23 cellular contexts compared by ENCODE assay signal in the genomic region with DNA sequence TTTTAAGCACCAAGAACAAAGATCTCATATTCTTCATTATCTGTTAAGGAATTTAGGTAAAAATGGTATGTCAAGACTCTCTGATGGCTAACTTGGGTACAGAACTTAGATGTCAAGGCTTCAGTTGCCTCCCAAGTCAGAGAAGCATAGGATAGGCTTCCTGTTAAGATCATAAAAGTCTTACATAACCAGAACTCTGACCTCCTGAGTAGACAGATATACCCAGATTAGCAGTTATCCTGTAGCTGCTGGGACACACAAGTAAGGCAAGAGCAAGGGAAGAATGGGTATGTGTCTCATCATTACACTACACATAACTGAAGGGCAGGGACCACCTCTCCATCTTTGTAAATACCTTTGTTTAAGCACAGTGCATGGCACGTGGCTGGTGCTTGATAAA. TPM values are rescaled to one million over a fixed set of nuclear protein-coding genes. Genes with fewer than 3 reads are reported as not detected.
DNase-seq lines count a peak whose midpoint lies in the region; ATAC-seq, FAIRE-seq and TF ChIP-seq lines count a peak whose summit lies in the region.
"Had no signal": no experiment of that assay in that cellular context is flagged by ENCODE, and none has a peak within 500 bp of the region (broad histone marks: within the 10 kb centered on the region; RNA-seq: fewer than 3 reads in every experiment).

No MANE protein-coding gene starts in this region.

- intact Hi-C loops in mucosa of descending colon (cut with DNase I, micrococcal nuclease), result no loop called here

- no peaks in the 10 kb centered on the region for H3K27me3 ChIP-seq in small intestine (ENCODE audit: control insufficient read depth in 2 of 2, insufficient read depth in 2 of 2, low read length in 2 of 2)
- H3K27me3 ChIP-seq: BLaER1 treated with 17β-estradiol and CSF1 and Interleukin-3, amounts not matched to agents 10 nM and 100 nM had no signal

- peaks cover 7% of the 10 kb centered on the region for H3K36me3 Mint-ChIP-seq in T-helper 17 cell (ENCODE audit: low read depth)
- peaks cover 54% of the 10 kb centered on the region for H3K36me3 Mint-ChIP-seq in activated CD4-positive, alpha-beta T cell treated with anti-CD3 and anti-CD28 coated beads, Interleukin-2, amount 10 ng/mL, durations not matched to agents 7 days and 5 days (ENCODE audit: low read depth)

- no peak overlapping the region for H3K4me3 Mint-ChIP-seq in T-helper 17 cell
- no peak overlapping the region for H3K4me3 Mint-ChIP-seq in activated CD4-positive, alpha-beta T cell treated with anti-CD3 and anti-CD28 coated beads, Interleukin-2, amount 10 ng/mL, durations not matched to agents 7 days and 5 days
- H3K4me3 Mint-ChIP-seq: B cell; CD4-positive, alpha-beta T cell; CD8-positive, alpha-beta T cell had no signal

- no peak overlapping the region for H3K27ac ChIP-seq in small intestine (ENCODE audit: low read depth in 1 of 2, low read length in 1 of 2)
- H3K27ac ChIP-seq: 22Rv1; A549; BLaER1 treated with 17β-estradiol and CSF1 and Interleukin-3, amounts not matched to agents 10 nM and 100 nM; C4-2B had no signal

- no peaks in the 10 kb centered on the region for H3K4me1 ChIP-seq in mucosa of descending colon (ENCODE audit: low read depth)
- H3K4me1 ChIP-seq in small intestine (ENCODE audit: control insufficient read depth in 2 of 2, insufficient read depth in 1 of 2, low read depth in 1 of 2, low read length in 1 of 2), result no peaks in the 10 kb centered on the region
- H3K4me1 ChIP-seq: A549; BLaER1 treated with 17β-estradiol and CSF1 and Interleukin-3, amounts not matched to agents 10 nM and 100 nM; Caco-2 had no signal

- no peaks in the 10 kb centered on the region for H3K9me3 Mint-ChIP-seq in activated CD4-positive, alpha-beta T cell treated with anti-CD3 and anti-CD28 coated beads, Interleukin-2, amount 10 ng/mL, durations not matched to agents 7 days and 5 days
- H3K9me3 Mint-ChIP-seq: CD4-positive, alpha-beta T cell; CD8-positive, alpha-beta T cell had no signal

- TF ChIP-seq CTCF in mucosa of descending colon (IDR thresholded peaks at IDR 0.05), result no peak

- H3K9me3 ChIP-seq in T-helper 17 cell (ENCODE audit: control insufficient read depth, low read length, poor library complexity, severe bottlenecking) (no peaks in the 10 kb centered on the region), mucosa of descending colon (no peaks in the 10 kb centered on the region), small intestine (ENCODE audit: control insufficient read depth, low read depth) (no peaks in the 10 kb centered on the region)
- H3K9me3 ChIP-seq: A549; BLaER1 treated with 17β-estradiol and CSF1 and Interleukin-3, amounts not matched to agents 10 nM and 100 nM; Caco-2 had no signal

- no peak for TF ChIP-seq POLR2A in erythroblast (IDR thresholded peaks at IDR 0.05; ENCODE audit: low read length)

- no peaks in the 10 kb centered on the region for H3K27me3 Mint-ChIP-seq in T-helper 17 cell
- H3K27me3 Mint-ChIP-seq in activated CD4-positive, alpha-beta T cell treated with anti-CD3 and anti-CD28 coated beads, Interleukin-2, amount 10 ng/mL, durations not matched to agents 7 days and 5 days, result no peaks in the 10 kb centered on the region
- H3K27me3 Mint-ChIP-seq: B cell; CD4-positive, alpha-beta T cell had no signal

- WGBS in small intestine, 3 donors, result 54 to 88% (median 67%) methylated on average over 1 of the region's 1 CpG

- FAIRE-seq in small intestine (lab: Jason Lieb, UNC), result no peak
- FAIRE-seq: G401.6, GM12891, GM18507 had no signal

- peak overlapping the region; percentile 21 for H3K27ac Mint-ChIP-seq in T-helper 17 cell
- H3K27ac Mint-ChIP-seq in activated CD4-positive, alpha-beta T cell treated with anti-CD3 and anti-CD28 coated beads, Interleukin-2, amount 10 ng/mL, durations not matched to agents 7 days and 5 days, result no peak overlapping the region
- H3K27ac Mint-ChIP-seq: B cell; CD4-positive, alpha-beta T cell; CD8-positive, alpha-beta T cell had no signal

- no peak overlapping the region for H3K4me3 ChIP-seq in mucosa of descending colon
- no peak overlapping the region for H3K4me3 ChIP-seq in small intestine (ENCODE audit: low read depth in 1 of 2, low read length in 2 of 2)
- H3K4me3 ChIP-seq: A549; BLaER1 treated with 17β-estradiol and CSF1 and Interleukin-3, amounts not matched to agents 10 nM and 100 nM had no signal

- H3K36me3 ChIP-seq in mucosa of descending colon (ENCODE audit: low read depth) (no peaks in the 10 kb centered on the region), small intestine (ENCODE audit: control insufficient read depth in 2 of 2, insufficient read depth in 2 of 2, low read length in 2 of 2) (peaks cover 27 to 32% of the 10 kb centered on the region in 2 donors)

- POLR2A ChIA-PET in activated CD4-positive, alpha-beta T cell treated with anti-CD3 and anti-CD28 coated beads, Interleukin-2, amount 10 ng/mL, durations not matched to agents 7 days and 5 days (lab: Charles Lee), result interaction anchor here (0.6 kb wide), 1 partner anchor 592 kb away, joined by 3 read pairs; no protein-coding TSS in a partner anchor

- no peak for DNase-seq in T-helper 17 cell
- DNase-seq in erythroblast (lab: John Stamatoyannopoulos, UW), result peak; percentile 28 to 44
- no peak for DNase-seq in mucosa of descending colon
- peak; percentile 57 for DNase-seq in small intestine
- no peak for DNase-seq in stimulated activated CD4-positive, alpha-beta T cell treated with anti-CD3 and anti-CD28 coated beads, Interleukin-2, amount 100 ng/mL, for 24 hours
- DNase-seq in NCI-H2171 treated with DMSO at 0.1 percent for 48 hours (lab: John Stamatoyannopoulos, UW), result no peak
- DNase-seq in activated CD4-positive, alpha-beta T cell treated with anti-CD3 and anti-CD28 coated beads, Interleukin-2, amount 10 ng/mL, durations not matched to agents 7 days and 5 days, result no peak
- DNase-seq: AML-193; Caco-2; Calu3; CD4-positive, alpha-beta T cell; CD8-positive, alpha-beta T cell; DMS79 treated with DMSO at 0.1 percent for 48 hours; GF-D8 had no signal

- CTCF ChIA-PET in activated CD4-positive, alpha-beta T cell treated with anti-CD3 and anti-CD28 coated beads, Interleukin-2, amount 10 ng/mL, durations not matched to agents 7 days and 5 days (lab: Charles Lee), result interaction anchor here (4.0 kb wide), 1 partner anchor 12 kb away, joined by 22 read pairs; no protein-coding TSS in a partner anchor

- ATAC-seq in T-helper 17 cell (no peak), mucosa of descending colon (peak; percentile 47), GM21529 (IDR thresholded peaks at IDR 0.05; ENCODE audit: unreplicated experiment) (no peak)
- ATAC-seq: A549; CD8-positive, alpha-beta T cell had no signal

- H3K4me1 Mint-ChIP-seq in T-helper 17 cell, result peaks cover 4% of the 10 kb centered on the region
- no peaks in the 10 kb centered on the region for H3K4me1 Mint-ChIP-seq in activated CD4-positive, alpha-beta T cell treated with anti-CD3 and anti-CD28 coated beads, Interleukin-2, amount 10 ng/mL, durations not matched to agents 7 days and 5 days
- H3K4me1 Mint-ChIP-seq: B cell had no signal

RNA-seq across cellular contexts. Expression of a gene that starts 15.4 kb away (rescaled TPM):
- total RNA-seq in T-helper 17 cell (10 to 100 TPM; 16.7 to 21.1 TPM), mucosa of descending colon (10 to 100 TPM; 26.4 to 33.4 (median 28.2) TPM)
- 10 to 100 TPM; 12.7 to 18.6 (median 15.7) TPM for polyA plus RNA-seq in small intestine
- 10 to 100 TPM; 31.4 to 31.5 TPM for total RNA-seq in activated CD4-positive, alpha-beta T cell treated with anti-CD3 and anti-CD28 coated beads, Interleukin-2, amount 10 ng/mL, durations not matched to agents 7 days and 5 days

RNA-seq across cellular contexts. Expression of a gene that starts 15.7 kb away (rescaled TPM):
- total RNA-seq in T-helper 17 cell (100 to 1,000 TPM in 1 of 2 donors, 10 to 100 TPM in 1; 65.8 to 126 TPM), mucosa of descending colon (10 to 100 TPM; 61.6 to 78.4 (median 65.8) TPM)
- 10 to 100 TPM; 48.5 to 56.2 (median 51.4) TPM for polyA plus RNA-seq in small intestine
- total RNA-seq in activated CD4-positive, alpha-beta T cell treated with anti-CD3 and anti-CD28 coated beads, Interleukin-2, amount 10 ng/mL, durations not matched to agents 7 days and 5 days, result 10 to 100 TPM; 58.0 to 71.2 TPM

RNA-seq across cellular contexts. Expression of a gene that starts 24.6 kb away (rescaled TPM):
- total RNA-seq in T-helper 17 cell (10 to 100 TPM; 41.6 to 42.4 TPM), mucosa of descending colon (10 to 100 TPM; 22.6 to 44.8 (median 28.4) TPM)
- polyA plus RNA-seq in small intestine, result 10 to 100 TPM in 2 of 3 donors, 1 to 10 TPM in 1; 6.5 to 27.7 (median 14.1) TPM
- total RNA-seq in activated CD4-positive, alpha-beta T cell treated with anti-CD3 and anti-CD28 coated beads, Interleukin-2, amount 10 ng/mL, durations not matched to agents 7 days and 5 days, result 10 to 100 TPM; 24.0 to 24.5 TPM

RNA-seq across cellular contexts. Expression of a gene that starts 53.5 kb away (rescaled TPM):
- total RNA-seq in T-helper 17 cell (10 to 100 TPM; 10.3 to 11.1 TPM), mucosa of descending colon (10 to 100 TPM; 11.7 to 14.7 (median 11.9) TPM)
- polyA plus RNA-seq in small intestine, result 10 to 100 TPM in 2 of 3 donors, 1 to 10 TPM in 1; 7.8 to 11.2 (median 10.3) TPM
- 10 to 100 TPM; 13.9 to 15.7 TPM for total RNA-seq in activated CD4-positive, alpha-beta T cell treated with anti-CD3 and anti-CD28 coated beads, Interleukin-2, amount 10 ng/mL, durations not matched to agents 7 days and 5 days

Comparison
In these comparisons a context has a peak if more than half of its experiments do, and no peak if none do; other contexts are left out.
1. DNase-seq: peak in erythroblast (2 of 2) and small intestine (single experiment); none in T-helper 17 cell (0 of 3), mucosa of descending colon (0 of 3), stimulated activated CD4-positive, alpha-beta T cell treated with anti-CD3 and anti-CD28 coated beads, Interleukin-2, amount 100 ng/mL, for 24 hours (0 of 2), NCI-H2171 treated with DMSO at 0.1 percent for 48 hours (single experiment) and activated CD4-positive, alpha-beta T cell treated with anti-CD3 and anti-CD28 coated beads, Interleukin-2, amount 10 ng/mL, durations not matched to agents 7 days and 5 days (single experiment).